1 cellular context compared by ENCODE assay signal in the genomic region with DNA sequence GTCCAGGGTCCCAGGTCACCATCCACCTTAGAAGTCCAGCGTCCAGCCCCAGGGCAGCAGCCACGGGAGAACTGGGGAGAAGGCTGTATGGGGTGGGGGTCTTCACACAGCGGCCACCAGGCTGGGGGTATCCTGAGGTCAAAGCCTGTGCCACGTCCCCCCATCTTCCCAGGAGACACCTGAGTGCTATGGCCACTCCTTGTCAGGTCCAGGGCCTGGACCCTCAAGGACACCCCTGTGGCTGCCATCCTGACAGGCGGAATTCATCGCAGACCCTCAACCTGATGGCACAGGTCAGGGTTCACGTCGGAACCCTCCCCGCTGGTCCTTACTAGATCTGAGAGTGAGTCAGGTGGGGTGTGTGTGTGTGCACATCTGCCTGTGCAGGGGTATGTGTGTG.
TF ChIP-seq lines count a peak whose summit lies in the region.

No MANE protein-coding gene starts in this region.

TF ChIP-seq in WTC11, 78 proteins besides CTCF, POLR2A, EP300 and RAD21 (continued from another document):
- no peak for TF ChIP-seq AFF4 (CRISPR knock-in tag; IDR thresholded peaks at IDR 0.05; ENCODE audit: borderline replicate concordance)
